ENCODE assay signal across 19 cellular contexts in the genomic region with DNA sequence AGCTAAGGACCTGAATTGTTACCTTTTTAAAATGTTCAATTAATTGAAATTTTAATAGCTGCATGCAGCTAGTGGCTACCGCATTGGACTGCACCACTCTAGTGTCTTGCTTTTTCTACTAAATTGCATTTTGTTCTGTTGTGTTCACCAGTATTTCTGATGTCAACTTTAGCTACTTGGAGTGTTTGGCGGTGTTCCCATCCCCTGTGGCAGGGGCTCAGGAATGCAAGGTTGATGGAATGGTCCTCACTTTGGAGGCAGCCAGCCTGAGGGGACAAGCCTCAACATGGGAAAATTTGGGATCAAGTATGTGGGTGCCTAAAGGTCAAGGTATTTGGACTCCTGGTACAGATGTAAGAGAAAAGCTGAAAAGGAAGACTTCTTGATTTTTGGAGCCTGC.
"Had no signal": no experiment of that assay in that cellular context is flagged by ENCODE, and none has a peak within 500 bp of the region (broad histone marks: within the 10 kb centered on the region; RNA-seq: fewer than 3 reads in every experiment).

No MANE protein-coding gene starts in this region.

- ATAC-seq: effector memory CD8-positive, alpha-beta T cell; left ventricle myocardium superior; lower lobe of right lung; naive thymus-derived CD8-positive, alpha-beta T cell; sciatic nerve; stimulated activated effector memory CD8-positive, alpha-beta T cell treated with anti-CD3 and anti-CD28 coated beads, Interleukin-12 subunit alpha, Interleukin-12 subunit beta, amount 100 ng/mL, for 72 hours had no signal

- H3K4me1 ChIP-seq: lower lobe of right lung, prostate gland, right atrium auricular region, stomach had no signal

- H3K9me3 ChIP-seq: lower lobe of right lung, prostate gland, right atrium auricular region, stomach, tibial artery had no signal

- H3K36me3 ChIP-seq: lower lobe of right lung, prostate gland, right atrium auricular region, stomach, tibial artery had no signal

- DNase-seq: cortex of kidney; effector memory CD8-positive, alpha-beta T cell; erythroblast; left ventricle myocardium superior; lower lobe of right lung; naive thymus-derived CD8-positive, alpha-beta T cell; nephron progenitor cell; nucleus accumbens; stimulated activated CD4-positive, alpha-beta T cell treated with anti-CD3 and anti-CD28 coated beads, Interleukin-12 subunit alpha, Interleukin-12 subunit beta, amount 100 ng/mL, for 4 hours; stimulated activated CD4-positive, alpha-beta T cell treated with anti-CD3 and anti-CD28 coated beads, Interleukin-1b, Interleukin-23, amount 100 ng/mL, for 48 hours; stimulated activated CD4-positive, alpha-beta T cell treated with anti-CD3 and anti-CD28 coated beads, Interleukin-4, amount 100 ng/mL, for 1 hour; stimulated activated naive CD4-positive, alpha-beta T cell treated with Interleukin-2 at 50 U/mL for 16 hours; stomach; tibial artery had no signal

- H3K4me3 ChIP-seq: lower lobe of right lung, prostate gland, right atrium auricular region, smooth muscle cell, stomach, tibial artery had no signal

- H3K4me2 ChIP-seq: smooth muscle cell had no signal

- H3K27me3 ChIP-seq: right atrium auricular region, stomach, tibial artery had no signal

- H3K27ac ChIP-seq: lower lobe of right lung, prostate gland, right atrium auricular region, stomach, tibial artery had no signal
